In the genomic region with DNA sequence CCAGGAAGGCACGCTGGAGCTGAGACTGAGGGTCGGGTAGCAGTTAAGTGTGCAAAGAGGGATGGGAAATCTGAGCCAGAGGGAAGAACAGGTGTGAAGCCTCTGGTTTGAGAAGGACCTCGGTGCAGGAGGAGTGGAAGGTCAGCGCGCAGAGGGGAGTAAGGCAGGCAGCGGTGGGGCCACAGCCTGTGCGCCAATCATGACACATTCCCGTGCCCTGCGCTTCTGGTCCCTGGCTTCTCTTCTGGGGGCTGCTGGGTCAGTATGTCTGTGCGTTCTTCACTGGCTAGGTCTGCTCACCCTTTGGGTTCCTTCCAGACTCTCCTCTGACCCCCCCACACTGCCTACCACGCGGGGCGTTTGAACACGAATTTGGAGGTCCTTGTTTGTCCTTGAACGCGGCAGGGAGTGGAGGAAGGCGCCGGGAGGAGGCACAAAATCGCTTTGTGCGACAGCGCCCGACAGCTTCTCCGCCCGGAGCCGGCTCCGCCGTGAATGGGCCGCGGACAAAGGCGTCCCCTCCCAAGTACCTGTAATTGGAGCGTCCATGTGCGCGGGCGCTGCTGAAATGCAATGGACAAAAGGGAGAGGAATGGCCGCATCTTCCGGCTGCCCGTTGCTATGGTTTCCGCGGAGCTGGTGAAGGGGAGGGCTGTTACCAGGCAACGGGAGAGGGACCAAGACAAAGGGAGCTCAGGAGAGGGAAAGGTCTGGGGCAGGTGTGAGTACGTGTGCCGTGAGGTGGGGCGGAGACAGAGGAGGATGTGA, we compare ENCODE assay signal across 11 cellular contexts.
DNase-seq lines count a peak whose midpoint lies in the region; ATAC-seq and TF ChIP-seq lines count a peak whose summit lies in the region.
"Had no signal": no experiment of that assay in that cellular context is flagged by ENCODE, and none has a peak within 500 bp of the region (broad histone marks: within the 10 kb centered on the region; RNA-seq: fewer than 3 reads in every experiment).

No MANE protein-coding gene starts in this region.

- H3K4me3 Mint-ChIP-seq in Calu3 (ENCODE audit: low read depth, unreplicated experiment) = no peak overlapping the region

- DNase-seq in NCI-H1092 (lab: John Stamatoyannopoulos, UW) (peak; percentile 92), NCI-H345 (lab: John Stamatoyannopoulos, UW) (peak; percentile 97), hippocampal formation (lab: John Stamatoyannopoulos, UW) (peak; percentile 24 to 31), putamen (ENCODE audit: low spot score) (peak; percentile 74), cortex of kidney (lab: John Stamatoyannopoulos, UW) (no peak), Calu3 (no peak), dermis blood vessel endothelial cell (no peak)
- DNase-seq: activated gamma-delta T cell; Right ventricle myocardium superior; stimulated activated naive CD4-positive, alpha-beta T cell had no signal

- CTCF ChIA-PET in Calu3 (lab: Charles Lee) = interaction anchor here (0.9 kb wide), 1 partner anchor 176 kb away, joined by 3 read pairs; no protein-coding TSS in a partner anchor

- no peak for TF ChIP-seq CTCF in Calu3 (IDR thresholded peaks at IDR 0.05; ENCODE audit: unreplicated experiment)

- H3K9me3 Mint-ChIP-seq in Calu3 (ENCODE audit: low read depth, unreplicated experiment) = no peaks in the 10 kb centered on the region

- H3K27ac Mint-ChIP-seq in Calu3 (ENCODE audit: unreplicated experiment) = no peak overlapping the region

- peaks cover 32% of the 10 kb centered on the region for H3K27me3 Mint-ChIP-seq in Calu3 (ENCODE audit: unreplicated experiment)

- no peaks in the 10 kb centered on the region for H3K4me1 Mint-ChIP-seq in Calu3 (ENCODE audit: low read depth, unreplicated experiment)

- intact Hi-C loops in Calu3 (cut with micrococcal nuclease; ENCODE audit: unreplicated experiment) = no loop called here

- BruUV-seq in Calu3 (replicated peaks; lab: Mats Ljungman, UMichigan) = no TSS peak

- no peak for ATAC-seq in GM21447 (IDR thresholded peaks at IDR 0.05; ENCODE audit: unreplicated experiment)

- H3K36me3 Mint-ChIP-seq in Calu3 (ENCODE audit: insufficient read depth, unreplicated experiment) = no peaks in the 10 kb centered on the region

Comparison
In these comparisons a context has a peak if more than half of its experiments do, and no peak if none do; other contexts are left out.
1. DNase-seq: peak in NCI-H1092 (single experiment), NCI-H345 (single experiment), hippocampal formation (2 of 2) and putamen (single experiment); none in cortex of kidney (single experiment), Calu3 (single experiment) and dermis blood vessel endothelial cell (single experiment).